In the genomic region with DNA sequence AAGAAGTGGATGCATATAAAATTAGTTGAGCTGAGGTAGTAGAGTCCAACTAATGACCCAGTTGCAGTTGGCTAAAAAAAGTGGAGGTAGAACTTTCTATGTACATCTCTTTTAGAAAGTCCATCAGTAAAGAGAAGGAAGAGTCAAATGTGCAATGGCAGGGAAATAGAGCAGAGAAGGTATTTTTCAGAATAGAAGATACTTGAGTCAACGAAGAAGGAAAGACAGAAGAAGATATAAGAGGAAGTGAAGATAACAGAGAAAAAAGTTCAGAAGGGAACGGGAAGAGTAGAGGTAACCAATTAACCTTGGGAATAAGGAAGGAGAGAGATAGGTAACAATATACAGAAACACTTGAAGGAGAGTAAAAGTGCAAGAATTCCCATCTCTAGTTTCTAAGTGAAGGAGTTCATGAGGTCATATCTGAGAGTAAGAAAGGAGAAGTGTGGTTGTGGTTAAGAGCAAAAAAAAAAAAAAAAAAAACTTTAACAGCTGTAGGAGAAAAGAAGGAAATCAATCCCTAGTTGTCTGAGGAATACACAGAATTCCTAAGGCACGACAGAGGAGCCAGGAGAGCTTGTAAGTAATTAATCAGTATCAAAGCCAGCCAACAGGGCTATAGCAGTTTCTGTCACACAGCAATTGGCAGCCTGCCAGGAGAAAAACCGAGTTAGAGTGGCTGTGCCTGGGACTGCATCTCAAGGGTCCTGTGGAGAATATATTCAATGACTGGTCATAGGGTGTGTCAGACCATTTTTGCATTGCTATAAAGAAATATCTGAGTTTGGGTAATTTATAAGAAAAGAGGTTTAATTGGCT, we compare ENCODE assay signal across 1 cellular context.
TF ChIP-seq lines count a peak whose summit lies in the region.

No MANE protein-coding gene starts in this region.

TF ChIP-seq in GM23338, 12 proteins besides CTCF, POLR2A, EP300 and RAD21 (continued from another document):
- TF ChIP-seq, protein P1, sequence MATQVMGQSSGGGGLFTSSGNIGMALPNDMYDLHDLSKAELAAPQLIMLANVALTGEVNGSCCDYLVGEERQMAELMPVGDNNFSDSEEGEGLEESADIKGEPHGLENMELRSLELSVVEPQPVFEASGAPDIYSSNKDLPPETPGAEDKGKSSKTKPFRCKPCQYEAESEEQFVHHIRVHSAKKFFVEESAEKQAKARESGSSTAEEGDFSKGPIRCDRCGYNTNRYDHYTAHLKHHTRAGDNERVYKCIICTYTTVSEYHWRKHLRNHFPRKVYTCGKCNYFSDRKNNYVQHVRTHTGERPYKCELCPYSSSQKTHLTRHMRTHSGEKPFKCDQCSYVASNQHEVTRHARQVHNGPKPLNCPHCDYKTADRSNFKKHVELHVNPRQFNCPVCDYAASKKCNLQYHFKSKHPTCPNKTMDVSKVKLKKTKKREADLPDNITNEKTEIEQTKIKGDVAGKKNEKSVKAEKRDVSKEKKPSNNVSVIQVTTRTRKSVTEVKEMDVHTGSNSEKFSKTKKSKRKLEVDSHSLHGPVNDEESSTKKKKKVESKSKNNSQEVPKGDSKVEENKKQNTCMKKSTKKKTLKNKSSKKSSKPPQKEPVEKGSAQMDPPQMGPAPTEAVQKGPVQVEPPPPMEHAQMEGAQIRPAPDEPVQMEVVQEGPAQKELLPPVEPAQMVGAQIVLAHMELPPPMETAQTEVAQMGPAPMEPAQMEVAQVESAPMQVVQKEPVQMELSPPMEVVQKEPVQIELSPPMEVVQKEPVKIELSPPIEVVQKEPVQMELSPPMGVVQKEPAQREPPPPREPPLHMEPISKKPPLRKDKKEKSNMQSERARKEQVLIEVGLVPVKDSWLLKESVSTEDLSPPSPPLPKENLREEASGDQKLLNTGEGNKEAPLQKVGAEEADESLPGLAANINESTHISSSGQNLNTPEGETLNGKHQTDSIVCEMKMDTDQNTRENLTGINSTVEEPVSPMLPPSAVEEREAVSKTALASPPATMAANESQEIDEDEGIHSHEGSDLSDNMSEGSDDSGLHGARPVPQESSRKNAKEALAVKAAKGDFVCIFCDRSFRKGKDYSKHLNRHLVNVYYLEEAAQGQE (IDR thresholded peaks at IDR 0.05; ENCODE audit: unreplicated experiment) = no peak
- no peak for TF ChIP-seq STAT1 (IDR thresholded peaks at IDR 0.05; ENCODE audit: unreplicated experiment)
- TF ChIP-seq, protein P2, sequence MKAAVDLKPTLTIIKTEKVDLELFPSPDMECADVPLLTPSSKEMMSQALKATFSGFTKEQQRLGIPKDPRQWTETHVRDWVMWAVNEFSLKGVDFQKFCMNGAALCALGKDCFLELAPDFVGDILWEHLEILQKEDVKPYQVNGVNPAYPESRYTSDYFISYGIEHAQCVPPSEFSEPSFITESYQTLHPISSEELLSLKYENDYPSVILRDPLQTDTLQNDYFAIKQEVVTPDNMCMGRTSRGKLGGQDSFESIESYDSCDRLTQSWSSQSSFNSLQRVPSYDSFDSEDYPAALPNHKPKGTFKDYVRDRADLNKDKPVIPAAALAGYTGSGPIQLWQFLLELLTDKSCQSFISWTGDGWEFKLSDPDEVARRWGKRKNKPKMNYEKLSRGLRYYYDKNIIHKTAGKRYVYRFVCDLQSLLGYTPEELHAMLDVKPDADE (IDR thresholded peaks at IDR 0.05) = no peak
- TF ChIP-seq EZH2phosphoT487 (IDR thresholded peaks at IDR 0.05; ENCODE audit: unreplicated experiment) = no peak
